Comparison of ENCODE assay signal across 1 cellular context in genomic region chr4:81378398-81378797, GRCh38.
TF ChIP-seq lines count a peak whose summit lies in the region.

No MANE protein-coding gene starts in this region.

TF ChIP-seq in GM23338, 12 proteins besides CTCF, POLR2A, EP300 and RAD21 (continued from another document):
- TF ChIP-seq REST (IDR thresholded peaks at IDR 0.05; ENCODE audit: unreplicated experiment) (no peak), EZH2phosphoT487 (IDR thresholded peaks at IDR 0.05; ENCODE audit: unreplicated experiment) (no peak), ZNF114 (CRISPR knock-in tag; IDR thresholded peaks at IDR 0.05) (no peak), ZNF331 (CRISPR knock-in tag; IDR thresholded peaks at IDR 0.05; ENCODE audit: low read depth) (no peak), ETS1 (IDR thresholded peaks at IDR 0.05) (no peak), JUNB (IDR thresholded peaks at IDR 0.05; ENCODE audit: unreplicated experiment) (no peak), CREB1 (CRISPR knock-in tag; IDR thresholded peaks at IDR 0.05; ENCODE audit: low read depth) (no peak), EZH2 (IDR thresholded peaks at IDR 0.05; ENCODE audit: low read depth, unreplicated experiment) (no peak), STAT1 (IDR thresholded peaks at IDR 0.05; ENCODE audit: unreplicated experiment) (no peak)
